8 cellular contexts compared by ENCODE assay signal in the genomic region with DNA sequence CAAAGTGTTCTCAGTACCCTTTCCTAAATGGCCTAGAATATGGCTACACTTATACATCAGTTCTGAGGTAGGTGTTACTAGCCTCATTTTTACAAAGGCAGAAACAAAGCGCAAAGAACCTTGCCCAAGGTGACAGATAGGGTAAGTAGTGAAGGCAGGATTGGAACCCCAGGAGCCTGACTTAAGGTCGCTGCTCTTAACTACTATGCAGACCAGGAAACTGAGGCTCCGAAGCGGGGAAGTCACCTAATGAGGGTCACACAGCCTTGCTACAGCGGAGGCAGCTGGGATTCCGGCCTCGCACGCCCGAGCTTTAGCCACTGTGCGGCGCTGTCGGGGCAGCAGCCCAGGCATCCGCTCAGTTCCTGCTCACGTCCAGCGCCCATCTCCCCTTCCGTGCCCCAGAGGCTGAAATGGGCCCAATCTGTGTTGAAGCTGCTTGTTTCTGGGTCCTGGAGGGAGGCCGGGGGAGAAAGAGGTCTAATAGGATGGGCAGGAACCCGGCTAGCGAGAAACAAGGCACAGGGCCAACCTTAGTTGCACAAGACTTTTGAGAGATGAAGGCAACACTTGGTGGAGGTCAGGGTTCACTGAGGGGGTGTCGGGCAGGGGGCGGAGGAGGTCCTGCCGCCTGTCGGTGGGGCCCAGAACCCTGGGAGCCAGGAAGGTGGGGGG. TPM values are rescaled to one million over a fixed set of nuclear protein-coding genes. Genes with fewer than 3 reads are reported as not detected.
DNase-seq lines count a peak whose midpoint lies in the region; ATAC-seq, FAIRE-seq and TF ChIP-seq lines count a peak whose summit lies in the region.

No MANE protein-coding gene starts in this region.

- TF ChIP-seq POLR2A in transverse colon (IDR thresholded peaks at IDR 0.05), result peak; percentile 12

- peak overlapping the region; percentile 43 to 71 (median 66) for H3K4me3 ChIP-seq in pancreas
- peak overlapping the region; percentile 40 to 85 (median 68) for H3K4me3 ChIP-seq in transverse colon

- H3K27ac ChIP-seq in pancreas, result no peak overlapping the region
- H3K27ac ChIP-seq in transverse colon, result peak overlapping the region; percentile 85 to 95 (median 91)

- peaks cover 0 to 6% (median 5%) of the 10 kb centered on the region in 4 donors for H3K27me3 ChIP-seq in pancreas
- H3K27me3 ChIP-seq in transverse colon, result peaks cover 92% of the 10 kb centered on the region

- H3K4me1 Mint-ChIP-seq in IgD-negative memory B cell, result peaks cover 15 to 26% (median 25%) of the 10 kb centered on the region in 3 donors
- peaks cover 30% of the 10 kb centered on the region for H3K4me1 Mint-ChIP-seq in activated T-helper 2 cell treated with anti-CD3 and anti-CD28 coated beads, Interferon-gamma antibody, Interleukin-2, Interleukin-4, amounts not matched to agents 10 μg/mL and 5 μg/mL and 100 μg/mL, durations not matched to agents 14 hours and 24 hours and 36 hours (ENCODE audit: low read depth)

- TF ChIP-seq EP300 in transverse colon (IDR thresholded peaks at IDR 0.05; ENCODE audit: low read depth), result no peak

- H3K4me1 ChIP-seq in pancreas (peaks cover 5 to 16% (median 5%) of the 10 kb centered on the region in 3 donors), transverse colon (peaks cover 10 to 56% (median 39%) of the 10 kb centered on the region in 4 donors)

- TF ChIP-seq CTCF in pancreas (IDR thresholded peaks at IDR 0.05) (peak; percentile 68 to 79 (median 76)), transverse colon (IDR thresholded peaks at IDR 0.05) (peak; percentile 81 to 94 (median 88))

- no peaks in the 10 kb centered on the region for H3K36me3 Mint-ChIP-seq in IgD-negative memory B cell
- H3K36me3 Mint-ChIP-seq in activated T-helper 2 cell treated with anti-CD3 and anti-CD28 coated beads, Interferon-gamma antibody, Interleukin-2, Interleukin-4, amounts not matched to agents 10 μg/mL and 5 μg/mL and 100 μg/mL, durations not matched to agents 14 hours and 24 hours and 36 hours (ENCODE audit: low read depth), result peaks cover 35% of the 10 kb centered on the region

- H3K36me3 ChIP-seq in pancreas, result no peaks in the 10 kb centered on the region
- no peaks in the 10 kb centered on the region for H3K36me3 ChIP-seq in transverse colon

- H3K9me3 ChIP-seq in pancreas (no peaks in the 10 kb centered on the region), transverse colon (no peaks in the 10 kb centered on the region)

- WGBS in pancreas, 2 donors, result 5 to 7% methylated on average over 23 of the region's 23 CpGs
- WGBS in transverse colon (ENCODE audit: low coverage in 1 of 2), 2 donors, result 4 to 7% methylated on average over 6 to 21 of the region's 23 CpGs

- H3K9me3 Mint-ChIP-seq in IgD-negative memory B cell, result no peaks in the 10 kb centered on the region
- H3K9me3 Mint-ChIP-seq in activated T-helper 2 cell treated with anti-CD3 and anti-CD28 coated beads, Interferon-gamma antibody, Interleukin-2, Interleukin-4, amounts not matched to agents 10 μg/mL and 5 μg/mL and 100 μg/mL, durations not matched to agents 14 hours and 24 hours and 36 hours, result no peaks in the 10 kb centered on the region

- peaks cover 32% of the 10 kb centered on the region for H3K27me3 Mint-ChIP-seq in IgD-negative memory B cell
- peaks cover 28% of the 10 kb centered on the region for H3K27me3 Mint-ChIP-seq in activated T-helper 2 cell treated with anti-CD3 and anti-CD28 coated beads, Interferon-gamma antibody, Interleukin-2, Interleukin-4, amounts not matched to agents 10 μg/mL and 5 μg/mL and 100 μg/mL, durations not matched to agents 14 hours and 24 hours and 36 hours (ENCODE audit: low read depth)

- H3K4me3 Mint-ChIP-seq in IgD-negative memory B cell, result peak overlapping the region; percentile 82 to 97 (median 94)
- peak overlapping the region; percentile 90 for H3K4me3 Mint-ChIP-seq in activated T-helper 2 cell treated with anti-CD3 and anti-CD28 coated beads, Interferon-gamma antibody, Interleukin-2, Interleukin-4, amounts not matched to agents 10 μg/mL and 5 μg/mL and 100 μg/mL, durations not matched to agents 14 hours and 24 hours and 36 hours (ENCODE audit: low read depth)

- no peak for FAIRE-seq in pancreas (lab: Jason Lieb, UNC)

- in situ Hi-C loops in transverse colon (cut with MboI; ENCODE audit: low pct_ligation_motif_present in 1 of 4, low pct_unique_long_range_greater_than_20kb in 1 of 4, low sequenced_read_pairs in 3 of 4), result loop anchor here in 2 of 4 donors (10.0 to 25.0 kb wide), 2 partner anchors 268 to 276 kb away; no protein-coding TSS in a partner anchor

- H3K27ac Mint-ChIP-seq in IgD-negative memory B cell, result peak overlapping the region in 2 of 3 donors; percentile 91 to 94
- peak overlapping the region; percentile 84 for H3K27ac Mint-ChIP-seq in activated T-helper 2 cell treated with anti-CD3 and anti-CD28 coated beads, Interferon-gamma antibody, Interleukin-2, Interleukin-4, amounts not matched to agents 10 μg/mL and 5 μg/mL and 100 μg/mL, durations not matched to agents 14 hours and 24 hours and 36 hours

- intact Hi-C loops in activated T-helper 2 cell treated with anti-CD3 and anti-CD28 coated beads, Interferon-gamma antibody, Interleukin-2, Interleukin-4, amounts not matched to agents 10 μg/mL and 5 μg/mL and 100 μg/mL, durations not matched to agents 14 hours and 24 hours and 36 hours (cut with micrococcal nuclease), result loop anchor here (2.0 to 10.0 kb wide), 6 partner anchors 20 to 949 kb away; a partner anchor contains a TSS
- intact Hi-C loops in pancreas (cut with DNase I), result loop anchor here in 2 of 3 donors (5.0 kb wide), 2 partner anchors 271 to 286 kb away; no protein-coding TSS in a partner anchor
- intact Hi-C loops in transverse colon (cut with DNase I; ENCODE audit: low total_unique reads), result no loop called here

- ATAC-seq in GM21619 (IDR thresholded peaks at IDR 0.05; ENCODE audit: unreplicated experiment), result peak; percentile 38
- peak; percentile 38 to 67 (median 50) for ATAC-seq in pancreas

- DNase-seq in DMS53 treated with DMSO at 0.1 percent for 48 hours (lab: John Stamatoyannopoulos, UW; ENCODE audit: unreplicated experiment), result peak; percentile 87
- DNase-seq in RPMI7951 (ENCODE audit: low read depth), result peak; percentile 67
- DNase-seq in activated T-helper 2 cell treated with anti-CD3 and anti-CD28 coated beads, Interferon-gamma antibody, Interleukin-2, Interleukin-4, amounts not matched to agents 10 μg/mL and 5 μg/mL and 100 μg/mL, durations not matched to agents 14 hours and 24 hours and 36 hours (ENCODE audit: low spot score), result peak; percentile 74
- peak; percentile 73 for DNase-seq in foreskin melanocyte
- DNase-seq in pancreas, result peak; percentile 34 to 91 (median 76)
- DNase-seq in transverse colon, result peak; percentile 90

RNA-seq across cellular contexts. Expression of a gene that starts 1.4 kb away (rescaled TPM):
- polyA plus RNA-seq in IgD-negative memory B cell (0.04 TPM), pancreas (under 1 TPM; 0.02 to 0.08 TPM)
- total RNA-seq in RPMI7951 (2014; rRNA removed; shearing (Covaris generic)), result 0.20 and 0.48 TPM in 2 replicates
- total RNA-seq in activated T-helper 2 cell treated with anti-CD3 and anti-CD28 coated beads, Interferon-gamma antibody, Interleukin-2, Interleukin-4, amounts not matched to agents 10 μg/mL and 5 μg/mL and 100 μg/mL, durations not matched to agents 14 hours and 24 hours and 36 hours, result 0.11 and 0.18 TPM in 2 replicates
- total RNA-seq in pancreas (under 1 TPM; 0.04 to 0.19 (median 0.09) TPM), transverse colon (10 to 100 TPM; 15.8 to 20.9 (median 17.2) TPM)

RNA-seq across cellular contexts. Expression of a gene that starts 20.4 kb away (rescaled TPM):
- not detected for polyA plus RNA-seq in IgD-negative memory B cell
- not detected in 2 replicates for total RNA-seq in RPMI7951 (2014; rRNA removed; shearing (Covaris generic))
- not detected in 2 replicates for total RNA-seq in activated T-helper 2 cell treated with anti-CD3 and anti-CD28 coated beads, Interferon-gamma antibody, Interleukin-2, Interleukin-4, amounts not matched to agents 10 μg/mL and 5 μg/mL and 100 μg/mL, durations not matched to agents 14 hours and 24 hours and 36 hours
- total RNA-seq in pancreas, result not detected
- polyA plus RNA-seq in pancreas, result not detected
- total RNA-seq in transverse colon, result not detected

Comparison
In these comparisons a context has a peak if more than half of its experiments do, and no peak if none do; other contexts are left out.
1. H3K27ac ChIP-seq: peak in transverse colon (4 of 4); none in pancreas (0 of 4).
2. RNA of a gene that starts 1.4 kb away (total RNA-seq): 15.8 to 20.9 TPM in transverse colon; 0.20 to 0.48 TPM in RPMI7951, 0.04 to 0.19 TPM in pancreas and 0.11 to 0.18 TPM in activated T-helper 2 cell treated with anti-CD3 and anti-CD28 coated beads, Interferon-gamma antibody, Interleukin-2, Interleukin-4, amounts not matched to agents 10 μg/mL and 5 μg/mL and 100 μg/mL, durations not matched to agents 14 hours and 24 hours and 36 hours; every median in the first group is over 10 times any median in the second.
3. Peak in every context shown above with its lines, with median percentiles within 50 percentile points of each other: DNase-seq.